Comparison of ENCODE assay signal across 14 cellular contexts in the genomic region with DNA sequence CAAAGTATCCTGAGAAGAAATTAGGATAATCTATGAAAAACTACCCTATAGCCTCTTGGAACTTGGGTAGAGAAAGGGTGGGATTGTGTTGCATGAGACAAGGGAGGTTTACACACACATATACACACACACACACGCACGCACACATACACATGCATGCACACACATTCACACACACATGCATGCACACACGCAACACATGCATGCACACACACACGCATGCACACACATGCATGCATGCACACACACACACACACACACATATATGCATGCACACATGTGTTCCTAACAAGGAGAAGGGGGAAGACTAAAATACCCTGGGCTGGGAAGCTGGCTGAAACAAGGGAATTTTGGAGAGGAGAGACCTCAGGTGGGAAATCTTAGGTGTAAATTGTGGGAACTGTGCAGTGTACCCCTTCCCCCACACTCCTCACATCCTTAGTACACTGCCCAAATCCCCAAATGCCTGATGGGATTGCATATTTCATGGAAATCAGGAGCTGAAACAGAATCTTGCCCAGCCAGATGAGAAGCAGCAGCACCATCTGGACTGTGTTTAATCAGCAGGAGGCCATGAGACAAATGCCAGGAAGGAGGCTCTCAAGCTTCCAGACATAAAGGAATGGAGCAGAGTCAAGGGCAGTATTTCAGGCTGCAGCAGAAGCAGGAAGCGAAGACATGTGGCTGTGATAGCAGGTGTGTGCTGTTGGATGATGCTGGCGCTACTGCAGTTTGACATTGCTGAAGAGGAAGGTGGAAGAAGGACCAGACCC. TPM values are rescaled to one million over a fixed set of nuclear protein-coding genes. Genes with fewer than 3 reads are reported as not detected.
DNase-seq lines count a peak whose midpoint lies in the region; ATAC-seq, FAIRE-seq and TF ChIP-seq lines count a peak whose summit lies in the region.
"Had no signal": no experiment of that assay in that cellular context is flagged by ENCODE, and none has a peak within 500 bp of the region (broad histone marks: within the 10 kb centered on the region; RNA-seq: fewer than 3 reads in every experiment).

No MANE protein-coding gene starts in this region.

- H3K79me1 ChIP-seq in IMR-90 (ENCODE audit: low read depth in 1 of 2, low read length in 2 of 2) (no peaks in the 10 kb centered on the region), H1 (ENCODE audit: low read depth, low read length) (no peaks in the 10 kb centered on the region)

- H2AK5ac ChIP-seq in IMR-90 (ENCODE audit: low read depth, low read length) (no peak overlapping the region), H1 (ENCODE audit: low read depth, low read length) (no peak overlapping the region)

- H2AK9ac ChIP-seq in IMR-90 (replicated peaks; ENCODE audit: low read depth, low read length, poor library complexity) = no peak overlapping the region

- H3K36me3 ChIP-seq in A673 (ENCODE audit: insufficient read depth, low read length, poor library complexity, severe bottlenecking) = no peaks in the 10 kb centered on the region
- no peaks in the 10 kb centered on the region for H3K36me3 ChIP-seq in IMR-90 (ENCODE audit: control insufficient read depth, insufficient read depth, low read length)
- H3K36me3 ChIP-seq in H1 (ENCODE audit: control insufficient read depth in 2 of 4, insufficient read depth in 4 of 4, low read length in 3 of 4) = no peaks in the 10 kb centered on the region
- H3K36me3 ChIP-seq: Peyer's patch had no signal

- H2AFZ ChIP-seq in IMR-90 (replicated peaks; ENCODE audit: low read length, poor library complexity) (peak overlapping the region; percentile 51), H1 (ENCODE audit: low read length) (peak overlapping the region; percentile 77; the same call in 1 of the 2 replicates)

- H2BK5ac ChIP-seq in IMR-90 (ENCODE audit: low read depth, low read length, poor library complexity, severe bottlenecking) (no peak overlapping the region), H1 (ENCODE audit: low read depth, low read length) (no peak overlapping the region)

- no peak overlapping the region for H3K4me3 Mint-ChIP-seq in chondrocyte (ENCODE audit: unreplicated experiment)
- H3K4me3 Mint-ChIP-seq: activated CD4-positive, alpha-beta memory T cell treated with anti-CD3 and anti-CD28 coated beads for 36 hours had no signal

- H3K4me1 ChIP-seq in A673 (ENCODE audit: insufficient read depth, low read length, poor library complexity, severe bottlenecking) = peaks cover 9% of the 10 kb centered on the region
- peaks cover 3% of the 10 kb centered on the region for H3K4me1 ChIP-seq in IMR-90 (ENCODE audit: control insufficient read depth, insufficient read depth, low read length)
- no peaks in the 10 kb centered on the region for H3K4me1 ChIP-seq in H1 (replicated peaks in 1 of 4; ENCODE audit: control insufficient read depth in 3 of 4, insufficient read depth in 4 of 4, low read length in 3 of 4)

- no peaks in the 10 kb centered on the region for H3K27me3 ChIP-seq in A673 (replicated peaks; ENCODE audit: insufficient read depth, low read depth, low read length, poor library complexity)
- H3K27me3 ChIP-seq in IMR-90 (ENCODE audit: control insufficient read depth, insufficient read depth, low read length) = peaks cover 9% of the 10 kb centered on the region
- no peaks in the 10 kb centered on the region for H3K27me3 ChIP-seq in H1 (replicated peaks in 1 of 4; ENCODE audit: control insufficient read depth in 3 of 4, extremely low read depth in 1 of 4, insufficient read depth in 3 of 4, low read length in 3 of 4)
- H3K27me3 ChIP-seq: Peyer's patch had no signal

- H4K5ac ChIP-seq in IMR-90 (ENCODE audit: low read depth, low read length) = no peak overlapping the region
- no peak overlapping the region for H4K5ac ChIP-seq in H1 (ENCODE audit: insufficient read length, low read depth, low read length)

- 74% methylated on average over 2 of the region's 6 CpGs; no CpG with 5 or more reads in 1 of the 2 experiments for WGBS in IMR-90 (ENCODE audit: extremely low coverage in 2 of 2, insufficient read length in 1 of 2), 2 experiments
- WGBS in H1 (ENCODE audit: extremely low coverage in 1 of 2, insufficient coverage in 1 of 2, insufficient read length in 1 of 2, insufficient replicate concordance in 2 of 2, low coverage in 1 of 2, low lambda C conversion rate in 2 of 2, missing lambda C conversion rate in 1 of 2), 2 experiments = 77% methylated on average over 6 of the region's 6 CpGs; no CpG with 5 or more reads in 1 of the 2 experiments

- no peaks in the 10 kb centered on the region for H3K27me3 Mint-ChIP-seq in chondrocyte (ENCODE audit: low read depth)

- no peak for TF ChIP-seq EP300 in H1 (IDR thresholded peaks at IDR 0.05; ENCODE audit: borderline replicate concordance in 1 of 2, low read depth in 2 of 2, low read length in 2 of 2)

- in situ Hi-C loops in IMR-90 (cut with MboI; ENCODE audit: low sequenced_read_pairs) (no loop called here), KBM-7 (cut with MboI; ENCODE audit: low pct_unique_long_range_greater_than_20kb, low sequenced_read_pairs) (no loop called here)

- H4K8ac ChIP-seq in IMR-90 (ENCODE audit: low read depth in 2 of 2, low read length in 2 of 2) = no peak overlapping the region
- H4K8ac ChIP-seq in H1 (ENCODE audit: extremely low read depth, insufficient read depth, low read length) = no peak overlapping the region

- H3K56ac ChIP-seq in IMR-90 (ENCODE audit: extremely low read depth, insufficient read depth, low read length) (no peak overlapping the region), H1 (replicated peaks; ENCODE audit: insufficient read length, low read depth, low read length) (no peak overlapping the region)

- H3K4ac ChIP-seq in IMR-90 (ENCODE audit: low read depth, low read length) (no peak overlapping the region), H1 (replicated peaks; ENCODE audit: insufficient read length, low read depth, low read length) (no peak overlapping the region)

- DNase-seq in A673 (ENCODE audit: low spot score) = peak; percentile 80
- DNase-seq in IMR-90 = peak; percentile 18
- peak; percentile 80 for DNase-seq in NCI-H510A treated with DMSO at 0.1 percent for 48 hours (lab: John Stamatoyannopoulos, UW)
- no peak for DNase-seq in H1 (ENCODE audit: low read depth in 1 of 2, low spot score in 2 of 2)
- no peak for DNase-seq in NCI-H774 (lab: John Stamatoyannopoulos, UW)
- no peak for DNase-seq in KBM-7
- no peak for DNase-seq in chondrocyte (ENCODE audit: low spot score)
- DNase-seq: activated CD4-positive, alpha-beta memory T cell treated with anti-CD3 and anti-CD28 coated beads for 36 hours; activated effector memory CD4-positive, alpha-beta T cell treated with Interleukin-2 at 50 U/mL for 16 hours; Peyer's patch; T-helper 9 cell; trophoblast cell had no signal

- no peaks in the 10 kb centered on the region for H3K23me2 ChIP-seq in H1 (ENCODE audit: low read depth, low read length)

- no peak overlapping the region for H4K91ac ChIP-seq in IMR-90 (ENCODE audit: insufficient read depth, low read depth, low read length)
- H4K91ac ChIP-seq in H1 (replicated peaks; ENCODE audit: insufficient read length, low read length) = no peak overlapping the region

- TF ChIP-seq CTCF in A673 (conservative IDR thresholded peaks at IDR 0.05; ENCODE audit: low read depth, low read length) = no peak
- TF ChIP-seq CTCF in IMR-90 (conservative IDR thresholded peaks at IDR 0.05; ENCODE audit: low read depth, low read length) = no peak
- no peak for TF ChIP-seq CTCF in H1 (IDR thresholded peaks at IDR 0.05; ENCODE audit: control extremely low read depth in 1 of 3, insufficient read depth in 1 of 3, low read depth in 1 of 3, low read length in 3 of 3)
- no peak for TF ChIP-seq CTCF in chondrocyte (IDR thresholded peaks at IDR 0.05)

- POLR2A ChIA-PET in A673 (lab: Charles Lee; ENCODE audit: low non-redundant PET) (interaction anchor here (0.6 kb wide), 1 partner anchor 1064 kb away, joined by 5 read pairs; no protein-coding TSS in a partner anchor), IMR-90 (lab: Charles Lee; ENCODE audit: unreplicated experiment) (no interaction called here), H1 (lab: Charles Lee; ENCODE audit: partially characterized antibody) (no interaction called here)

- TF ChIP-seq RAD21 in IMR-90 (IDR thresholded peaks at IDR 0.05; ENCODE audit: low read length) (no peak), H1 (IDR thresholded peaks at IDR 0.05 in 1 of 2, conservative IDR thresholded peaks at IDR 0.05 in 1 of 2; ENCODE audit: low read depth in 2 of 2, low read length in 2 of 2) (no peak)

- H2BK15ac ChIP-seq in IMR-90 (ENCODE audit: low read depth, low read length) (no peak overlapping the region), H1 (ENCODE audit: low read length) (no peak overlapping the region)

- intact Hi-C loops in A673 (cut with micrococcal nuclease; ENCODE audit: unreplicated experiment) (no loop called here), IMR-90 (cut with micrococcal nuclease) (no loop called here)

- H3K27ac ChIP-seq in A673 (ENCODE audit: low read depth, low read length, poor library complexity, severe bottlenecking) (no peak overlapping the region), IMR-90 (ENCODE audit: insufficient read depth, low read length) (no peak overlapping the region), H1 (ENCODE audit: low read depth, low read length) (no peak overlapping the region)
- H3K27ac ChIP-seq: Peyer's patch had no signal

- H3K9ac ChIP-seq in IMR-90 (ENCODE audit: low read depth, low read length) (no peak overlapping the region), H1 (replicated peaks in 1 of 4; ENCODE audit: extremely low read depth in 1 of 4, low read depth in 3 of 4, low read length in 3 of 4) (no peak overlapping the region)

- no peak overlapping the region; the same call in 1 of the 2 replicates for H2BK12ac ChIP-seq in H1 (ENCODE audit: low read depth, low read length)

- FAIRE-seq in H1 (lab: Jason Lieb, UNC) = no peak
- FAIRE-seq: bronchial epithelial cell had no signal

- TF ChIP-seq POLR2A in IMR-90 (IDR thresholded peaks at IDR 0.05; ENCODE audit: low read depth, low read length) (no peak), H1 (IDR thresholded peaks at IDR 0.05; ENCODE audit: control extremely low read depth in 1 of 2, low read depth in 2 of 2, low read length in 2 of 2) (no peak)

- H3K4me1 Mint-ChIP-seq in chondrocyte (ENCODE audit: low read depth) = peaks cover 6% of the 10 kb centered on the region

- H3K4me2 ChIP-seq in IMR-90 (ENCODE audit: low read depth, low read length) (no peak overlapping the region; the same call in 1 of the 2 replicates), H1 (ENCODE audit: insufficient read depth in 1 of 2, low read depth in 2 of 2, low read length in 2 of 2) (no peak overlapping the region)

- CTCF ChIA-PET in A673 (lab: Charles Lee) (interaction anchor here (0.6 to 1.0 kb wide), 3 partner anchors 85 to 188 kb away, joined by 3 to 6 read pairs (median 5); no protein-coding TSS in a partner anchor), IMR-90 (lab: Yijun Ruan, JAX) (no interaction called here), H1 (lab: Charles Lee; ENCODE audit: partially characterized antibody) (interaction anchor here (0.7 to 1.4 kb wide), 3 partner anchors 84 to 128 kb away, joined by 3 to 4 read pairs (median 3); no protein-coding TSS in a partner anchor)

- no peaks in the 10 kb centered on the region for H3K79me2 ChIP-seq in H1 (ENCODE audit: control insufficient read depth in 1 of 2, insufficient read depth in 2 of 2, low read length in 2 of 2)

- H3K9me3 ChIP-seq in A673 (ENCODE audit: low read depth, low read length, poor library complexity, severe bottlenecking) = no peaks in the 10 kb centered on the region
- H3K9me3 ChIP-seq in IMR-90 (ENCODE audit: control insufficient read depth, insufficient read depth, low read length) = no peaks in the 10 kb centered on the region
- H3K9me3 ChIP-seq in H1 (ENCODE audit: insufficient read depth in 2 of 2, low read depth in 1 of 2, low read length in 1 of 2) = no peaks in the 10 kb centered on the region
- H3K9me3 ChIP-seq: Peyer's patch had no signal

- no peak overlapping the region for H3K23ac ChIP-seq in IMR-90 (ENCODE audit: low read depth, low read length)
- peak overlapping the region; percentile 65 for H3K23ac ChIP-seq in H1 (ENCODE audit: insufficient read length)

- H2BK20ac ChIP-seq in IMR-90 (ENCODE audit: low read depth, low read length) = no peak overlapping the region
- H2BK20ac ChIP-seq in H1 (ENCODE audit: low read length) = no peak overlapping the region

- H3K18ac ChIP-seq in IMR-90 (ENCODE audit: low read depth, low read length) (no peak overlapping the region), H1 (ENCODE audit: extremely low read depth, low read length) (no peak overlapping the region)

- peaks cover 3% of the 10 kb centered on the region; the same call in 1 of the 2 replicates for H3K9me1 ChIP-seq in IMR-90 (ENCODE audit: insufficient read depth, low read length)

- peak; percentile 54 for ATAC-seq in IMR-90 (ENCODE audit: low read depth)
- no peak for ATAC-seq in HG02885 (IDR thresholded peaks at IDR 0.05; ENCODE audit: poor library complexity, unreplicated experiment)

- H4K20me1 ChIP-seq in IMR-90 (ENCODE audit: insufficient read depth, low read length) (no peaks in the 10 kb centered on the region), H1 (replicated peaks in 1 of 2; ENCODE audit: control insufficient read depth in 1 of 2, insufficient read depth in 2 of 2, low read length in 2 of 2) (no peaks in the 10 kb centered on the region)

- BruUV-seq in A673 (replicated peaks; lab: Mats Ljungman, UMichigan) = no TSS peak
- BruUV-seq in IMR-90 (replicated peaks; lab: Mats Ljungman, UMichigan) = no TSS peak

- H3K9me3 Mint-ChIP-seq in chondrocyte (ENCODE audit: low read depth) = no peaks in the 10 kb centered on the region
- H3K9me3 Mint-ChIP-seq: activated CD4-positive, alpha-beta memory T cell treated with anti-CD3 and anti-CD28 coated beads for 36 hours had no signal

- dilution Hi-C loops in IMR-90 (cut with HindIII; ENCODE audit: low sequenced_read_pairs, unreplicated experiment) = no loop called here

- H3K27ac Mint-ChIP-seq in chondrocyte (ENCODE audit: unreplicated experiment) = no peak overlapping the region
- H3K27ac Mint-ChIP-seq: activated CD4-positive, alpha-beta memory T cell treated with anti-CD3 and anti-CD28 coated beads for 36 hours had no signal

- H2BK120ac ChIP-seq in IMR-90 (ENCODE audit: low read depth, low read length) = no peak overlapping the region
- no peak overlapping the region for H2BK120ac ChIP-seq in H1 (replicated peaks; ENCODE audit: low read depth, low read length)

- no peaks in the 10 kb centered on the region for H3K36me3 Mint-ChIP-seq in chondrocyte (ENCODE audit: low read depth)
- H3K36me3 Mint-ChIP-seq: activated CD4-positive, alpha-beta memory T cell treated with anti-CD3 and anti-CD28 coated beads for 36 hours had no signal

- H3K14ac ChIP-seq in IMR-90 (replicated peaks; ENCODE audit: low read depth, low read length) (no peak overlapping the region), H1 (ENCODE audit: insufficient read length) (no peak overlapping the region)

- H3K4me3 ChIP-seq in A673 (ENCODE audit: low read depth, low read length, poor library complexity, severe bottlenecking) (no peak overlapping the region), IMR-90 (ENCODE audit: insufficient read depth, low read depth, low read length) (no peak overlapping the region), H1 (ENCODE audit: extremely low read depth in 1 of 4, insufficient read depth in 2 of 4, low read depth in 3 of 4, low read length in 4 of 4) (no peak overlapping the region)
- H3K4me3 ChIP-seq: Peyer's patch had no signal

RNA-seq across cellular contexts. Expression of gene POLD3, which starts 14.6 kb away (rescaled TPM):
- total RNA-seq in A673 (2021) (68.3 and 76.5 TPM in 2 replicates), IMR-90 (2012; rRNA removed) (9.1 and 10.6 TPM in 2 replicates), chondrocyte (8.2 to 14.9 TPM (median 9.4 TPM) in 3 replicates)
- polyA plus RNA-seq in IMR-90 (2012; rRNA removed) (8.2 and 9.2 TPM in 2 replicates), H1 (2011; rRNA removed) (10.1 and 18.1 TPM in 2 replicates)
- polyA plus RNA-seq in IMR-90 (2012; cell fraction: cytosol; rRNA removed) = 2.0 and 2.2 TPM in 2 replicates
- polyA plus RNA-seq in IMR-90 (2012; cell fraction: nucleus; rRNA removed; ENCODE audit: low replicate concordance) = 2.6 and 12.8 TPM in 2 replicates
- 29.3 and 30.5 TPM in 2 replicates for total RNA-seq in H1 (2021; fragmentation: NEBNext Ultra II Directional; extraction: Animal tissue kit (Norgen Biotek cat#: 25700))
- polyA plus RNA-seq in H1 (2011; cell fraction: cytosol; rRNA removed) = 17.7 TPM
- 24.2 TPM for polyA plus RNA-seq in H1 (2011; cell fraction: nucleus; rRNA removed)
- 18.1 to 23.5 TPM (median 20.9 TPM) in 4 replicates for polyA plus RNA-seq in H1 (2012, experiment 1 of 2)
- polyA plus RNA-seq in H1 (2012, experiment 2 of 2) = 2.9 TPM
- 22.9 TPM for polyA plus RNA-seq in H1 (2013, experiment 1 of 2)
- 20.5 TPM for polyA plus RNA-seq in H1 (2013, experiment 2 of 2)
- 51.1 and 81.0 TPM in 2 replicates for polyA minus RNA-seq in H1 (2011; rRNA and poly(A)+ RNA removed)
- polyA minus RNA-seq in H1 (2011; cell fraction: cytosol; rRNA and poly(A)+ RNA removed) = 12.4 TPM
- 35.9 TPM for polyA minus RNA-seq in H1 (2011; cell fraction: nucleus; rRNA and poly(A)+ RNA removed)

Comparison
In these comparisons a context has a peak if more than half of its experiments do, and no peak if none do; other contexts are left out.
1. DNase-seq: peak in A673 (single experiment), IMR-90 (single experiment) and NCI-H510A treated with DMSO at 0.1 percent for 48 hours (single experiment); none in H1 (0 of 2), NCI-H774 (single experiment), KBM-7 (single experiment) and chondrocyte (single experiment).